In the genomic region with DNA sequence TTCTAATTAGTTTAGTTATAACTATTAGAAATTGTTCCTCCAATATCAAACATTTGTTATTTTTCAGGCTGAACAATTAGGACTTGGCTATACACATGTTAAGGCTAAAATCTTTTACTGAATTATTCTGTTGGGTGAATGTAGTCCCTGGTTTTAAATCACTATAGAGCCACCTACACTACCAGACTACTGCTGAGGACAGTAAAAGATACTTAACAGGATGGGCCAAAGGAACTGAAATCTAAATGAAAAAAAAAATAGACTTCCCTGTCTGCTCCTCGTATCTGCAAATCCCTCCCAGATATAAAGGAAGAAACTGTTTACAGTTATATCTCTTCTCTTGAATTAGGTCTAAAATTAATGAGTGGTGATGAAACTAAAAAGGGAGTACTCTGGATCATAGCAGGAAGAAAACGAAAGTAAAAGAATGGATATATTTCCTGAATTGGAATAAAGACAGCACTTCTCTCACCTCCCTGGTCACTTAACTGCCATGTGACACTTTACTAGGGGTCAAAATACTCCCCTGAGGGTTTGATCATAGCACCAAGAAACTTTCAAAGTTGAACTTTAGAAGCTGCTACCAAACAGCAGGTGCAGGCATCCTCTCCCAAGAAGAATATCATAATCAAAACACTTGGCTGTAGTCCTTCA, we compare ENCODE assay signal across 14 cellular contexts. TPM values are rescaled to one million over a fixed set of nuclear protein-coding genes. Genes with fewer than 3 reads are reported as not detected.
DNase-seq lines count a peak whose midpoint lies in the region; ATAC-seq, FAIRE-seq and TF ChIP-seq lines count a peak whose summit lies in the region.
"Had no signal": no experiment of that assay in that cellular context is flagged by ENCODE, and none has a peak within 500 bp of the region (broad histone marks: within the 10 kb centered on the region; RNA-seq: fewer than 3 reads in every experiment).

No MANE protein-coding gene starts in this region.

- TF ChIP-seq POLR2A in body of pancreas (IDR thresholded peaks at IDR 0.05): no peak

- CTCF ChIA-PET in CD8-positive, alpha-beta memory T cell (lab: Charles Lee): interaction anchor here (1.7 kb wide), 1 partner anchor 11 kb away, joined by 4 read pairs; no protein-coding TSS in a partner anchor

- 14 to 37% methylated on average over 2 of the region's 2 CpGs for WGBS in body of pancreas, 2 donors

- no peak for FAIRE-seq in HTR-8/SVneo (lab: Jason Lieb, UNC)
- FAIRE-seq: H1 had no signal

- H3K4me3 Mint-ChIP-seq in CD8-positive, alpha-beta memory T cell: peak overlapping the region in 1 of 7 donors; percentile 6
- H3K4me3 Mint-ChIP-seq: activated naive CD4-positive, alpha-beta T cell treated with anti-CD3 and anti-CD28 coated beads, Interleukin-2, amount 10 ng/mL, durations not matched to agents 7 days and 5 days had no signal

- H3K36me3 Mint-ChIP-seq in CD8-positive, alpha-beta memory T cell: peaks cover 2 to 16% (median 9%) of the 10 kb centered on the region in 3 donors

- H3K27ac Mint-ChIP-seq in CD8-positive, alpha-beta memory T cell: peak overlapping the region in 5 of 8 donors; percentile 17 to 76 (median 55)
- H3K27ac Mint-ChIP-seq: activated naive CD4-positive, alpha-beta T cell treated with anti-CD3 and anti-CD28 coated beads, Interleukin-2, amount 10 ng/mL, durations not matched to agents 7 days and 5 days had no signal

- peaks cover 39 to 73% (median 58%) of the 10 kb centered on the region in 3 donors for H3K4me1 Mint-ChIP-seq in CD8-positive, alpha-beta memory T cell

- TF ChIP-seq CTCF in omental fat pad (IDR thresholded peaks at IDR 0.05): no peak
- no peak for TF ChIP-seq CTCF in body of pancreas (IDR thresholded peaks at IDR 0.05)

- peaks cover 12% of the 10 kb centered on the region for H3K4me1 ChIP-seq in CD8-positive, alpha-beta memory T cell (ENCODE audit: insufficient read depth, low read length)
- peaks cover 15% of the 10 kb centered on the region for H3K4me1 ChIP-seq in body of pancreas

- H3K27me3 Mint-ChIP-seq in CD8-positive, alpha-beta memory T cell: no peaks in the 10 kb centered on the region
- H3K27me3 Mint-ChIP-seq: activated naive CD4-positive, alpha-beta T cell treated with anti-CD3 and anti-CD28 coated beads, Interleukin-2, amount 10 ng/mL, durations not matched to agents 7 days and 5 days had no signal

- intact Hi-C loops in body of pancreas (cut with DNase I): no loop called here

- no peaks in the 10 kb centered on the region for H3K36me3 ChIP-seq in CD8-positive, alpha-beta memory T cell (ENCODE audit: insufficient read depth, low read length)
- H3K36me3 ChIP-seq in body of pancreas (replicated peaks in 1 of 2; ENCODE audit: insufficient read depth in 1 of 2, low read depth in 2 of 2): no peaks in the 10 kb centered on the region

- no peaks in the 10 kb centered on the region for H3K9me3 ChIP-seq in CD8-positive, alpha-beta memory T cell (ENCODE audit: low read length)
- no peaks in the 10 kb centered on the region for H3K9me3 ChIP-seq in body of pancreas

- no peak overlapping the region for H3K27ac ChIP-seq in CD8-positive, alpha-beta memory T cell (ENCODE audit: low read depth, low read length)
- peak overlapping the region in 2 of 4 donors; percentile 2 to 44 for H3K27ac ChIP-seq in body of pancreas

- POLR2A ChIA-PET in CD8-positive, alpha-beta memory T cell (lab: Charles Lee): no interaction called here

- no peak for DNase-seq in CD8-positive, alpha-beta memory T cell
- peak; percentile 5 for DNase-seq in MV-4-11 (lab: John Stamatoyannopoulos, UW)
- DNase-seq in fibroblast of peridontal ligament (ENCODE audit: extremely low read depth): peak; percentile 26
- no peak for DNase-seq in omental fat pad (ENCODE audit: low spot score)
- no peak for DNase-seq in body of pancreas
- DNase-seq in HTR-8/SVneo (ENCODE audit: insufficient read length, low spot score): no peak
- no peak for DNase-seq in AML-193 (lab: John Stamatoyannopoulos, UW)
- no peak for DNase-seq in NCI-H1105 (lab: John Stamatoyannopoulos, UW)
- DNase-seq: activated CD4-positive, alpha-beta T cell treated with anti-CD3 and anti-CD28 coated beads for 1 hour; activated naive CD4-positive, alpha-beta T cell treated with anti-CD3 and anti-CD28 coated beads, Interleukin-2, amount 10 ng/mL, durations not matched to agents 7 days and 5 days; effector memory CD4-positive, alpha-beta T cell; NCI-H1436; stimulated activated CD8-positive, alpha-beta memory T cell treated with anti-CD3 and anti-CD28 coated beads, Interleukin-4, amount 100 ng/mL, for 48 hours had no signal

- H3K27me3 ChIP-seq in CD8-positive, alpha-beta memory T cell (ENCODE audit: insufficient read depth, low read length, poor library complexity, severe bottlenecking): no peaks in the 10 kb centered on the region
- H3K27me3 ChIP-seq in body of pancreas: no peaks in the 10 kb centered on the region

- ATAC-seq in omental fat pad (ENCODE audit: low FRiP score) (peak; percentile 68), body of pancreas (no peak)

- H3K4me3 ChIP-seq in CD8-positive, alpha-beta memory T cell (ENCODE audit: low read length): no peak overlapping the region
- H3K4me3 ChIP-seq in body of pancreas: no peak overlapping the region

- no peaks in the 10 kb centered on the region for H3K9me3 Mint-ChIP-seq in CD8-positive, alpha-beta memory T cell

RNA-seq across cellular contexts. Expression of a gene that starts 12.7 kb away (rescaled TPM):
- 10 to 100 TPM; 44.2 to 54.4 TPM for total RNA-seq in CD8-positive, alpha-beta memory T cell
- 13.1 TPM for polyA plus RNA-seq in CD8-positive, alpha-beta memory T cell
- total RNA-seq in omental fat pad (10 to 100 TPM; 50.0 to 73.5 (median 54.3) TPM), body of pancreas (10 to 100 TPM; 33.5 to 40.5 TPM)

Comparison
In these comparisons a context has a peak if more than half of its experiments do, and no peak if none do; other contexts are left out.
1. DNase-seq: peak in MV-4-11 (single experiment) and fibroblast of peridontal ligament (single experiment); none in CD8-positive, alpha-beta memory T cell (0 of 5), omental fat pad (single experiment), body of pancreas (0 of 4), HTR-8/SVneo (single experiment), AML-193 (0 of 2) and NCI-H1105 (single experiment).